ENCODE assay signal across 14 cellular contexts in genomic region chr4:12576409-12576808, GRCh38.
DNase-seq lines count a peak whose midpoint lies in the region; ATAC-seq and TF ChIP-seq lines count a peak whose summit lies in the region.
"Had no signal": no experiment of that assay in that cellular context is flagged by ENCODE, and none has a peak within 500 bp of the region (broad histone marks: within the 10 kb centered on the region; RNA-seq: fewer than 3 reads in every experiment).

No MANE protein-coding gene starts in this region.

- ATAC-seq in mucosa of descending colon (peak; percentile 31), HG02571 (IDR thresholded peaks at IDR 0.05; ENCODE audit: unreplicated experiment) (no peak)
- ATAC-seq: CD8-positive, alpha-beta T cell had no signal

- intact Hi-C loops in mucosa of descending colon (cut with DNase I, micrococcal nuclease), result no loop called here

- H3K36me3 ChIP-seq in mucosa of descending colon (ENCODE audit: low read depth), result no peaks in the 10 kb centered on the region
- H3K36me3 ChIP-seq: BLaER1, HAP-1 had no signal

- DNase-seq in NCI-H510A treated with DMSO at 0.1 percent for 48 hours (lab: John Stamatoyannopoulos, UW) (peak; percentile 10), NCI-H510A (lab: John Stamatoyannopoulos, UW) (no peak), OCI-M1 (lab: John Stamatoyannopoulos, UW) (peak; percentile 29), mucosa of descending colon (no peak), islet precursor cell (no peak)
- DNase-seq: CD4-positive, CD25-positive, alpha-beta regulatory T cell; CD8-positive, alpha-beta T cell; DMS 273 treated with DMSO at 0.1 percent for 48 hours; DND-41; GOT3; HFFc6 had no signal

- TF ChIP-seq CTCF in mucosa of descending colon (IDR thresholded peaks at IDR 0.05), result no peak

- no peaks in the 10 kb centered on the region for H3K4me1 ChIP-seq in mucosa of descending colon (ENCODE audit: low read depth)
- H3K4me1 ChIP-seq: BLaER1, HAP-1 had no signal

- H3K4me3 ChIP-seq in mucosa of descending colon, result no peak overlapping the region
- H3K4me3 ChIP-seq: BLaER1, HAP-1 had no signal

- H3K9me3 ChIP-seq in mucosa of descending colon, result no peaks in the 10 kb centered on the region
- H3K9me3 ChIP-seq: BLaER1, HAP-1 had no signal

Comparison
In these comparisons a context has a peak if more than half of its experiments do, and no peak if none do; other contexts are left out.
1. DNase-seq: peak in NCI-H510A treated with DMSO at 0.1 percent for 48 hours (single experiment) and OCI-M1 (single experiment); none in NCI-H510A (single experiment), mucosa of descending colon (0 of 3) and islet precursor cell (single experiment).